ENCODE assay signal across 8 cellular contexts in genomic region chr20:9260027-9260426, GRCh38.
"Had no signal": no experiment of that assay in that cellular context is flagged by ENCODE, and none has a peak within 500 bp of the region (broad histone marks: within the 10 kb centered on the region; RNA-seq: fewer than 3 reads in every experiment).

No MANE protein-coding gene starts in this region.

- H2AFZ ChIP-seq: GM23338 had no signal

- H3K9me3 Mint-ChIP-seq: GM23338, H9 had no signal

- H3K27ac Mint-ChIP-seq: GM23338, H9 had no signal

- ATAC-seq: GM23338, HepG2, K562 had no signal

- DNase-seq: H9, HCEC 1CT had no signal

- H3K27ac ChIP-seq: HL-60 had no signal

- H3K4me3 Mint-ChIP-seq: GM23338, H9 had no signal

- FAIRE-seq: H1, H54, HepG2, K562 had no signal

- H3K4me3 ChIP-seq: GM23338, K562 had no signal

- H3K4me2 ChIP-seq: GM23338 had no signal
